8 cellular contexts compared by ENCODE assay signal in genomic region chr11:78138694-78139421, GRCh38. TPM values are rescaled to one million over a fixed set of nuclear protein-coding genes. Genes with fewer than 3 reads are reported as not detected.
DNase-seq lines count a peak whose midpoint lies in the region; ATAC-seq and TF ChIP-seq lines count a peak whose summit lies in the region.

No MANE protein-coding gene starts in this region.

- TF ChIP-seq CTCF in fibroblast of villous mesenchyme (IDR thresholded peaks at IDR 0.05; ENCODE audit: insufficient read depth, low read depth, low read length): no peak

- H3K4me3 ChIP-seq in fibroblast of villous mesenchyme (ENCODE audit: low read depth, low read length): peak overlapping the region; percentile 86

- peak; percentile 28 for ATAC-seq in HG02571 (IDR thresholded peaks at IDR 0.05; ENCODE audit: unreplicated experiment)

- DNase-seq in NCI-H1694 treated with DMSO at 0.1 percent for 48 hours (lab: John Stamatoyannopoulos, UW): peak; percentile 22
- DNase-seq in NCI-H1694 (lab: John Stamatoyannopoulos, UW): no peak
- DNase-seq in NCI-H1105 (lab: John Stamatoyannopoulos, UW): peak; percentile 20
- peak; percentile 61 for DNase-seq in activated CD8-positive, alpha-beta memory T cell treated with anti-CD3 and anti-CD28 coated beads for 24 hours
- no peak for DNase-seq in fibroblast of villous mesenchyme (ENCODE audit: low read depth)
- peak; percentile 31 for DNase-seq in renal cortical epithelial cell (ENCODE audit: low read depth)
- DNase-seq in epidermal melanocyte (ENCODE audit: insufficient read length, low spot score): no peak

RNA-seq across cellular contexts. Expression of gene ALG8, which starts 0.6 kb away (rescaled TPM):
- total RNA-seq in fibroblast of villous mesenchyme: 37.7 and 60.9 TPM in 2 replicates
- 28.8 and 36.8 TPM in 2 replicates for total RNA-seq in renal cortical epithelial cell

RNA-seq across cellular contexts. Expression of gene KCTD21, which starts 49.6 kb away (rescaled TPM):
- total RNA-seq in fibroblast of villous mesenchyme (8.1 and 11.2 TPM in 2 replicates), renal cortical epithelial cell (11.8 and 12.6 TPM in 2 replicates)

RNA-seq across cellular contexts. Expression of gene USP35, which starts 49.9 kb away (rescaled TPM):
- total RNA-seq in fibroblast of villous mesenchyme: 10.8 and 12.9 TPM in 2 replicates
- total RNA-seq in renal cortical epithelial cell: 6.8 and 12.4 TPM in 2 replicates

RNA-seq across cellular contexts. Expression of gene NDUFC2, which starts 59.2 kb away (rescaled TPM):
- total RNA-seq in fibroblast of villous mesenchyme (120 and 179 TPM in 2 replicates), renal cortical epithelial cell (80.9 and 101 TPM in 2 replicates)

Comparison
In these comparisons a context has a peak if more than half of its experiments do, and no peak if none do; other contexts are left out.
1. DNase-seq: peak in NCI-H1694 treated with DMSO at 0.1 percent for 48 hours (single experiment), NCI-H1105 (single experiment), activated CD8-positive, alpha-beta memory T cell treated with anti-CD3 and anti-CD28 coated beads for 24 hours (single experiment) and renal cortical epithelial cell (single experiment); none in NCI-H1694 (single experiment), fibroblast of villous mesenchyme (single experiment) and epidermal melanocyte (single experiment).